ENCODE assay signal across 1 cellular context in the genomic region with DNA sequence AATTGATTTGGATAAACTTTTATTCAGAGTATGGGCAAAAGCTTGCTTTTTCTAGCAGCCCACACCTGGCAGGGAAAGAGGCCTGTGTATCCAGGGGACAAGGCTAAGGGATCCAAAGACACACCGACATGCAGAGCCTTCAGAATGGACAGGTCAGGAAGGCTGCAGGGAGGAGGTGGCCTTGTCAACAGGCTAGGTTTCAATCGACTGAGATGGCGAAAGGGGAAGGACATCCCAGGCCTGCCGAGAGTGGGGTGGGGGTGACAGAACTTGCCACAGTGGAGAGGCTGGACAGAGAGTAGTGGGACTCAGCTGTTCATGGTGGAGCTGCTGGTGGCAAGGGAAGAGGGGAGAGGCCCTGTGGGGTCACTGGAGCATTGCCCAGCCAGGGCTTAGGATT.
TF ChIP-seq lines count a peak whose summit lies in the region.

No MANE protein-coding gene starts in this region.

TF ChIP-seq in WTC11, 78 proteins besides CTCF, POLR2A, EP300 and RAD21 (continued from another document):
- TF ChIP-seq, protein P1, sequence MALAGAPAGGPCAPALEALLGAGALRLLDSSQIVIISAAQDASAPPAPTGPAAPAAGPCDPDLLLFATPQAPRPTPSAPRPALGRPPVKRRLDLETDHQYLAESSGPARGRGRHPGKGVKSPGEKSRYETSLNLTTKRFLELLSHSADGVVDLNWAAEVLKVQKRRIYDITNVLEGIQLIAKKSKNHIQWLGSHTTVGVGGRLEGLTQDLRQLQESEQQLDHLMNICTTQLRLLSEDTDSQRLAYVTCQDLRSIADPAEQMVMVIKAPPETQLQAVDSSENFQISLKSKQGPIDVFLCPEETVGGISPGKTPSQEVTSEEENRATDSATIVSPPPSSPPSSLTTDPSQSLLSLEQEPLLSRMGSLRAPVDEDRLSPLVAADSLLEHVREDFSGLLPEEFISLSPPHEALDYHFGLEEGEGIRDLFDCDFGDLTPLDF (CRISPR knock-in tag; IDR thresholded peaks at IDR 0.05): no peak
- TF ChIP-seq, protein P2, sequence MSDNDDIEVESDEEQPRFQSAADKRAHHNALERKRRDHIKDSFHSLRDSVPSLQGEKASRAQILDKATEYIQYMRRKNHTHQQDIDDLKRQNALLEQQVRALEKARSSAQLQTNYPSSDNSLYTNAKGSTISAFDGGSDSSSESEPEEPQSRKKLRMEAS (CRISPR knock-in tag; IDR thresholded peaks at IDR 0.05): no peak
- TF ChIP-seq, protein P3, sequence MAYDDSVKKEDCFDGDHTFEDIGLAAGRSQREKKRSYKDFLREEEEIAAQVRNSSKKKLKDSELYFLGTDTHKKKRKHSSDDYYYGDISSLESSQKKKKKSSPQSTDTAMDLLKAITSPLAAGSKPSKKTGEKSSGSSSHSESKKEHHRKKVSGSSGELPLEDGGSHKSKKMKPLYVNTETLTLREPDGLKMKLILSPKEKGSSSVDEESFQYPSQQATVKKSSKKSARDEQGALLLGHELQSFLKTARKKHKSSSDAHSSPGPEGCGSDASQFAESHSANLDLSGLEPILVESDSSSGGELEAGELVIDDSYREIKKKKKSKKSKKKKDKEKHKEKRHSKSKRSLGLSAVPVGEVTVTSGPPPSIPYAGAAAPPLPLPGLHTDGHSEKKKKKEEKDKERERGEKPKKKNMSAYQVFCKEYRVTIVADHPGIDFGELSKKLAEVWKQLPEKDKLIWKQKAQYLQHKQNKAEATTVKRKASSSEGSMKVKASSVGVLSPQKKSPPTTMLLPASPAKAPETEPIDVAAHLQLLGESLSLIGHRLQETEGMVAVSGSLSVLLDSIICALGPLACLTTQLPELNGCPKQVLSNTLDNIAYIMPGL (CRISPR knock-in tag; IDR thresholded peaks at IDR 0.05): no peak
